ENCODE assay signal across 23 cellular contexts in the genomic region with DNA sequence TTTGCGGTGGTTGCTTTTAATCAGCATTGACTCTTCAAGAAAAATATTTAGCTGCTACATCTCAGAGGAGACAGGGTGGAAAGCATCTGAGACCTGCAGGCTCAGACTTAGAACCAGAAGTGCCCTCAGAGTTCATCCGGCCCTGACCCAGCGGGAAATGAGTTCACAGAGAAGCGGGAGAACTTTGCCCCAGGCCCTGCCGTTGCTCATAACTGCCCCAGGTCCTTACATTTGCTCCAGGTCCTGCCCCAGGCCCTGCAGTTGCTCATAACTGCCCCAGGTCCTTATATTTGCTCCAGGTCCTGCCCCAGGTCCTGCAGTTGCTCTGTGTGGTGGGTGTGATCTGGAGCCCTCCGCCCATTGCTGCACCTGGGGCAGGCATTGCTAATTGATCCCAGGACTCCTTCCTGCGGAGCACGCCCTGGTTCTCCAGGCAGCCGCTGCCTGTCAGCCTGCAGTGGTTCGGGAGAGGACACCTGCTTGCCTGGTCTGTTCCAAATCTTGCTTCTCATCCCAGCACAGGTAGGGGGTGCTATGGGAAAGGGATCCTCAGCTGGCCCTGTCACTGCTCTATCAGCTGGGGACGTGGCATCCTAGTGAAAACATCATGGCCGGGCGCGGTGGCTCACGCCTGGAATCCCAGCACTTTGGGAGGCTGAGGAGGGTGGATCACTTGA. TPM values are rescaled to one million over a fixed set of nuclear protein-coding genes. Genes with fewer than 3 reads are reported as not detected.
A peak's percentile ranks its signal among the peaks of the same experiment; 100 is the strongest.
DNase-seq lines count a peak whose midpoint lies in the region; ATAC-seq and TF ChIP-seq lines count a peak whose summit lies in the region.
"Had no signal": no experiment of that assay in that cellular context is flagged by ENCODE, and none has a peak within 500 bp of the region (broad histone marks: within the 10 kb centered on the region; RNA-seq: fewer than 3 reads in every experiment).

No MANE protein-coding gene starts in this region.

- intact Hi-C loops in activated CD4-positive, alpha-beta T cell treated with anti-CD3 and anti-CD28 coated beads for 36 hours (cut with DNase I, micrococcal nuclease) = loop anchor here in 1 of 2 experiments (1.0 kb wide), 1 partner anchor 45 kb away; no protein-coding TSS in a partner anchor

- H3K9ac ChIP-seq in endodermal cell (ENCODE audit: extremely low read depth, low read length, poor library complexity, severe bottlenecking) (no peak overlapping the region), trophoblast cell (ENCODE audit: low read length) (no peak overlapping the region)

- H4K8ac ChIP-seq in trophoblast cell (ENCODE audit: low read depth, low read length) = no peak overlapping the region

- TF ChIP-seq CTCF in NB4 (IDR thresholded peaks at IDR 0.05; ENCODE audit: low read depth, low read length) = peak; percentile 10
- peak; percentile 43 for TF ChIP-seq CTCF in endodermal cell (conservative IDR thresholded peaks at IDR 0.05)

- H3K27ac ChIP-seq in endodermal cell (ENCODE audit: low read depth, low read length) (no peak overlapping the region), trophoblast cell (ENCODE audit: low read depth, low read length) (no peak overlapping the region)
- H3K27ac ChIP-seq: cardiac muscle cell, neutrophil had no signal

- no peak overlapping the region for H3K4me3 Mint-ChIP-seq in activated CD4-positive, alpha-beta T cell treated with anti-CD3 and anti-CD28 coated beads for 36 hours
- H3K4me3 Mint-ChIP-seq in endodermal cell (no peak overlapping the region), T-helper 17 cell (no peak overlapping the region)
- H3K4me3 Mint-ChIP-seq: activated naive CD8-positive, alpha-beta T cell treated with anti-CD3 and anti-CD28 coated beads, Interleukin-2, amount 10 ng/mL, durations not matched to agents 7 days and 5 days; memory B cell; T-helper 1 cell treated with Interleukin-12 subunit alpha and Interleukin-12 subunit beta and Interleukin-4 antibody, amounts not matched to agents 30 μg/mL and 1 μg/mL, for 36 hours had no signal

- H3K9me3 Mint-ChIP-seq in activated CD4-positive, alpha-beta T cell treated with anti-CD3 and anti-CD28 coated beads for 36 hours (ENCODE audit: low read depth) = no peaks in the 10 kb centered on the region
- no peaks in the 10 kb centered on the region for H3K9me3 Mint-ChIP-seq in endodermal cell
- H3K9me3 Mint-ChIP-seq: activated naive CD8-positive, alpha-beta T cell treated with anti-CD3 and anti-CD28 coated beads, Interleukin-2, amount 10 ng/mL, durations not matched to agents 7 days and 5 days; memory B cell; T-helper 1 cell treated with Interleukin-12 subunit alpha and Interleukin-12 subunit beta and Interleukin-4 antibody, amounts not matched to agents 30 μg/mL and 1 μg/mL, for 36 hours had no signal

- H4K12ac ChIP-seq in trophoblast cell (ENCODE audit: low read depth, low read length) = no peak overlapping the region

- POLR2A ChIA-PET in activated CD4-positive, alpha-beta T cell treated with anti-CD3 and anti-CD28 coated beads for 36 hours (lab: Charles Lee) = interaction anchor here (0.6 kb wide), 1 partner anchor 44 kb away, joined by 5 read pairs; no protein-coding TSS in a partner anchor

- no peak overlapping the region for H2BK12ac ChIP-seq in trophoblast cell (ENCODE audit: low read length)

- TF ChIP-seq POLR2A in NB4 (IDR thresholded peaks at IDR 0.05; ENCODE audit: extremely low read depth, insufficient read length) = no peak

- H3K79me2 ChIP-seq in trophoblast cell (ENCODE audit: control insufficient read depth, insufficient read depth, low read length, poor library complexity) = no peaks in the 10 kb centered on the region

- H2AK5ac ChIP-seq in trophoblast cell (ENCODE audit: low read length) = no peak overlapping the region

- H2BK5ac ChIP-seq in trophoblast cell (ENCODE audit: low read depth, low read length, poor library complexity) = no peak overlapping the region

- peaks cover 27% of the 10 kb centered on the region for H3K36me3 ChIP-seq in endodermal cell (ENCODE audit: control insufficient read depth, insufficient read depth, low read length)
- H3K36me3 ChIP-seq in trophoblast cell (ENCODE audit: control insufficient read depth in 1 of 2, insufficient read depth in 2 of 2, low read length in 2 of 2) = peaks cover 19 to 20% of the 10 kb centered on the region in 2 experiments
- H3K36me3 ChIP-seq: neutrophil had no signal

- H3K27ac Mint-ChIP-seq in activated CD4-positive, alpha-beta T cell treated with anti-CD3 and anti-CD28 coated beads for 36 hours = no peak overlapping the region
- H3K27ac Mint-ChIP-seq in endodermal cell (peak overlapping the region; percentile 4), T-helper 17 cell (no peak overlapping the region)
- H3K27ac Mint-ChIP-seq: activated naive CD8-positive, alpha-beta T cell treated with anti-CD3 and anti-CD28 coated beads, Interleukin-2, amount 10 ng/mL, durations not matched to agents 7 days and 5 days; memory B cell; T-helper 1 cell treated with Interleukin-12 subunit alpha and Interleukin-12 subunit beta and Interleukin-4 antibody, amounts not matched to agents 30 μg/mL and 1 μg/mL, for 36 hours had no signal

- H3K27me3 ChIP-seq in endodermal cell (ENCODE audit: control insufficient read depth, insufficient read depth, low read length, poor library complexity, severe bottlenecking) (no peaks in the 10 kb centered on the region), trophoblast cell (ENCODE audit: insufficient read depth, low read length) (no peaks in the 10 kb centered on the region)
- H3K27me3 ChIP-seq: cardiac muscle cell, neutrophil, transverse colon had no signal

- no peak overlapping the region for H3K23ac ChIP-seq in trophoblast cell (ENCODE audit: low read length)

- no peak overlapping the region for H3K4ac ChIP-seq in trophoblast cell (ENCODE audit: low read depth, low read length)

- no peak overlapping the region for H2AFZ ChIP-seq in trophoblast cell (ENCODE audit: insufficient read depth, low read length, poor library complexity)

- H2BK120ac ChIP-seq in trophoblast cell (ENCODE audit: insufficient read depth, low read length, poor library complexity) = no peak overlapping the region

- H3K9me3 ChIP-seq in endodermal cell (ENCODE audit: control insufficient read depth, low read length) = no peaks in the 10 kb centered on the region
- peaks cover 2% of the 10 kb centered on the region for H3K9me3 ChIP-seq in trophoblast cell (ENCODE audit: insufficient read depth, low read depth, low read length)
- H3K9me3 ChIP-seq in T-helper 17 cell (ENCODE audit: control insufficient read depth, low read length, poor library complexity, severe bottlenecking) = no peaks in the 10 kb centered on the region
- H3K9me3 ChIP-seq: neutrophil, transverse colon had no signal

- no peak overlapping the region for H3K4me3 ChIP-seq in NB4 (ENCODE audit: low read depth, low read length)
- no peak overlapping the region for H3K4me3 ChIP-seq in endodermal cell (ENCODE audit: low read length)
- H3K4me3 ChIP-seq in trophoblast cell (ENCODE audit: low read depth, low read length) = no peak overlapping the region
- H3K4me3 ChIP-seq: cardiac muscle cell, transverse colon had no signal

- DNase-seq in activated CD4-positive, alpha-beta T cell treated with anti-CD3 and anti-CD28 coated beads for 36 hours = peak; percentile 27
- no peak for DNase-seq in activated CD4-positive, alpha-beta T cell treated with anti-CD3 and anti-CD28 coated beads, Interleukin-2, amount 50 U/mL, for 4 hours
- DNase-seq in NB4 (ENCODE audit: low read depth) (no peak), endodermal cell (peak; percentile 78), trophoblast cell (peak; percentile 75 to 84), NCI-H2227 (lab: John Stamatoyannopoulos, UW; ENCODE audit: unreplicated experiment) (no peak), T-helper 17 cell (no peak)
- DNase-seq: activated naive CD8-positive, alpha-beta T cell treated with anti-CD3 and anti-CD28 coated beads, Interleukin-2, amount 10 ng/mL, durations not matched to agents 7 days and 5 days; activated T-cell treated with anti-CD3 and anti-CD28 coated beads for 4 hours; COR-L47; foreskin fibroblast; GF-D8; IMR-90; NCI-H2227 treated with DMSO at 0.1 percent for 48 hours; RPMI8226; stimulated activated CD4-positive, alpha-beta T cell treated with anti-CD3 and anti-CD28 coated beads, Interleukin-4, amount 100 ng/mL, for 24 hours; transverse colon had no signal

- H3K79me1 ChIP-seq in trophoblast cell (ENCODE audit: low read length) = no peaks in the 10 kb centered on the region

- no peaks in the 10 kb centered on the region for H3K4me1 Mint-ChIP-seq in activated CD4-positive, alpha-beta T cell treated with anti-CD3 and anti-CD28 coated beads for 36 hours
- H3K4me1 Mint-ChIP-seq in endodermal cell = peaks cover 14% of the 10 kb centered on the region
- H3K4me1 Mint-ChIP-seq in T-helper 17 cell = no peaks in the 10 kb centered on the region
- H3K4me1 Mint-ChIP-seq: activated naive CD8-positive, alpha-beta T cell treated with anti-CD3 and anti-CD28 coated beads, Interleukin-2, amount 10 ng/mL, durations not matched to agents 7 days and 5 days had no signal

- ATAC-seq in activated CD4-positive, alpha-beta T cell treated with anti-CD3 and anti-CD28 coated beads for 36 hours = no peak
- ATAC-seq in HG03025 (IDR thresholded peaks at IDR 0.05; ENCODE audit: low FRiP score, unreplicated experiment) (no peak), T-helper 17 cell (no peak)
- ATAC-seq: sciatic nerve had no signal

- no peak overlapping the region for H3K14ac ChIP-seq in trophoblast cell (ENCODE audit: low read length)

- H4K91ac ChIP-seq in trophoblast cell (ENCODE audit: low read depth, low read length) = no peak overlapping the region

- H3K4me2 ChIP-seq in trophoblast cell (ENCODE audit: low read length) = no peak overlapping the region

- H3K18ac ChIP-seq in trophoblast cell (ENCODE audit: low read length) = no peak overlapping the region

- H3K27me3 Mint-ChIP-seq in activated CD4-positive, alpha-beta T cell treated with anti-CD3 and anti-CD28 coated beads for 36 hours = no peaks in the 10 kb centered on the region
- H3K27me3 Mint-ChIP-seq in endodermal cell (ENCODE audit: insufficient read depth) = no peaks in the 10 kb centered on the region
- no peaks in the 10 kb centered on the region for H3K27me3 Mint-ChIP-seq in T-helper 17 cell
- H3K27me3 Mint-ChIP-seq: activated naive CD8-positive, alpha-beta T cell treated with anti-CD3 and anti-CD28 coated beads, Interleukin-2, amount 10 ng/mL, durations not matched to agents 7 days and 5 days; memory B cell had no signal

- H3K4me1 ChIP-seq in endodermal cell (ENCODE audit: control insufficient read depth, insufficient read depth, low read length) = peaks cover 4% of the 10 kb centered on the region
- H3K4me1 ChIP-seq in trophoblast cell (ENCODE audit: control insufficient read depth in 1 of 2, insufficient read depth in 2 of 2, low read length in 2 of 2) = no peaks in the 10 kb centered on the region

- WGBS in endodermal cell (ENCODE audit: insufficient coverage in 1 of 2, insufficient read length in 1 of 2), 2 experiments = 93 to 100% methylated on average over 4 to 15 of the region's 15 CpGs
- WGBS in trophoblast cell (ENCODE audit: extremely low coverage, insufficient coverage, insufficient read length) = no CpG with 5 or more reads among the region's 15 CpGs

- CTCF ChIA-PET in activated CD4-positive, alpha-beta T cell treated with anti-CD3 and anti-CD28 coated beads for 36 hours (lab: Charles Lee) = interaction anchor here (0.7 kb wide), 1 partner anchor 156 kb away, joined by 3 read pairs; no protein-coding TSS in a partner anchor

- peaks cover 2% of the 10 kb centered on the region for H3K36me3 Mint-ChIP-seq in activated CD4-positive, alpha-beta T cell treated with anti-CD3 and anti-CD28 coated beads for 36 hours (ENCODE audit: low read depth)
- H3K36me3 Mint-ChIP-seq in endodermal cell (ENCODE audit: low read depth) (peaks cover 53% of the 10 kb centered on the region), T-helper 17 cell (ENCODE audit: low read depth) (no peaks in the 10 kb centered on the region)

RNA-seq across cellular contexts. Expression of gene PPP6R3, which starts 58.1 kb away (rescaled TPM):
- total RNA-seq in activated CD4-positive, alpha-beta T cell treated with anti-CD3 and anti-CD28 coated beads for 36 hours = 100 to 1,000 TPM; 110 to 126 TPM
- 100 to 1,000 TPM; 118 to 136 TPM for total RNA-seq in endodermal cell
- polyA plus RNA-seq in endodermal cell (2013, experiment 1 of 2) = 83.3 TPM
- 88.5 TPM for polyA plus RNA-seq in endodermal cell (2013, experiment 2 of 2)
- 62.5 and 63.2 TPM in 2 replicates for polyA plus RNA-seq in trophoblast cell (2013)
- 100 to 1,000 TPM; 134 to 136 TPM for total RNA-seq in T-helper 17 cell

Comparison
In these comparisons a context has a peak if more than half of its experiments do, and no peak if none do; other contexts are left out.
1. DNase-seq: peak in activated CD4-positive, alpha-beta T cell treated with anti-CD3 and anti-CD28 coated beads for 36 hours (single experiment), endodermal cell (single experiment) and trophoblast cell (2 of 2); none in activated CD4-positive, alpha-beta T cell treated with anti-CD3 and anti-CD28 coated beads, Interleukin-2, amount 50 U/mL, for 4 hours (0 of 2), NB4 (single experiment), NCI-H2227 (single experiment) and T-helper 17 cell (0 of 3).